Comparison of ENCODE assay signal across 8 cellular contexts in the genomic region with DNA sequence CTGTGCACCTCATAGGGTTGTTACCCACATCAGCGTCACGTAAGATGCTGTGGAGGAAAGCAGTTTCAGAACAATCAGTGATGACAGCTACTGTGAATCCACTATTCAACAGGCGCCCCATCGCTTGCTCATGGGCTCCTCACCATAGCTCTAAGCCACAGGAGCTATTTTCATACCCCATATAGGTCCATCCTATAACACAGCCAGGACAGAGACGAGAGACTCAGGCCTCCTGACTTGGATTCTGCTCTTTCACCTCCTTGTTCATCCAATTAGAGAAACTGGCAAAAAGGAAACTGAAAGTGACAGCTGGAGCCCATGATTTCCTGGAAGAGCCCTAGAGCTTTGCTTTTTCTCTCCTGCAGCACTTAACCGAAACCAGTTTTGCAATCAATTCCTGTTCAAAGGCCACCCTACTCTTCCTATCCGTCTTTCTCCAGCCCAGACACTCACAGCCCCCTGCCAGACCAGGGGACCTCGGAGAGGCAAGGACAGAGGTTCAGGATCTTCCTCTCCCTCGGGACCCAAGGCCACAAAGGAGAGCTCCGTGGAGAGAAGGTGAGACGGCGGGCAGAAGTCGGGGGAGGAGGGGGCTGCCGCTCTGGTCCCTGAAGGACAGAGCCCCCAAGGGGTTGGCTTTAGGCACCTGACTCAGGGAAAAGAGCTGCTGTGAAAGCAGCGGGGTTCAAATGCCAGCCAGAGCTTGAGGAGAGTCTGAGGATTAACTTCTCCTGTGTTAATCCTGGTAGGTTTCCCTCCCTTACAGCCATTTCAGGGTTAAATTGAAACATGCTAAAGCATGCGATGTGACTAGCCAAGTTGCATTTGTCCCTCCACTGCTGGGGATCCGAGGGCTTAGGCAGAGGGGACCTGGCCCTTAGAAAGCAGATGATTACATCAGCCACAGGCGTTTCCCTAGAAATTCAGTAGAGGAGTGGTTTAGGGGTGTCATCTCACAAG. TPM values are rescaled to one million over a fixed set of nuclear protein-coding genes. Genes with fewer than 3 reads are reported as not detected.
A peak's percentile ranks its signal among the peaks of the same experiment; 100 is the strongest.
DNase-seq lines count a peak whose midpoint lies in the region; ATAC-seq and TF ChIP-seq lines count a peak whose summit lies in the region.

Gene APOL6, plus strand, starts transcription at position 381 of the 960 bp plus-strand sequence. CDS start 7,980 bp downstream, outside the sequence.

- CTCF ChIA-PET in CD4-positive, alpha-beta memory T cell (lab: Charles Lee; ENCODE audit: partially characterized antibody) = interaction anchor here (0.7 to 1.9 kb wide), 8 partner anchors 9 to 68 kb away, joined by 3 to 13 read pairs (median 7); no protein-coding TSS in a partner anchor

- H3K27me3 Mint-ChIP-seq in CD4-positive, alpha-beta memory T cell = no peaks in the 10 kb centered on the region
- H3K27me3 Mint-ChIP-seq in endodermal cell (ENCODE audit: insufficient read depth) = peaks cover 4% of the 10 kb centered on the region

- peak; percentile 78 to 83 (median 80) for DNase-seq in CD4-positive, alpha-beta memory T cell
- DNase-seq in NCI-H460 (ENCODE audit: extremely low read depth, low read depth) (peak; percentile 55), endodermal cell (no peak)
- DNase-seq in activated CD8-positive, alpha-beta memory T cell treated with anti-CD3 and anti-CD28 coated beads for 24 hours = peak; percentile 87
- peak; percentile 57 for DNase-seq in stimulated activated naive CD8-positive, alpha-beta T cell treated with anti-CD3 and anti-CD28 coated beads, Interleukin-15, Interleukin-2, amounts not matched to agents 100 U/mL and 50 U/mL, for 24 hours

- H3K9me3 ChIP-seq in CD4-positive, alpha-beta memory T cell (ENCODE audit: control insufficient read depth in 1 of 2, low read length in 2 of 2) = no peaks in the 10 kb centered on the region
- H3K9me3 ChIP-seq in endodermal cell (ENCODE audit: control insufficient read depth, low read length) (peaks cover 5% of the 10 kb centered on the region), mucosa of rectum (ENCODE audit: control insufficient read depth in 2 of 2, low read length in 2 of 2) (no peaks in the 10 kb centered on the region)

- no peak for TF ChIP-seq CTCF in endodermal cell (conservative IDR thresholded peaks at IDR 0.05)

- no peaks in the 10 kb centered on the region for H3K27me3 ChIP-seq in CD4-positive, alpha-beta memory T cell (ENCODE audit: insufficient read depth, low read length)
- no peaks in the 10 kb centered on the region for H3K27me3 ChIP-seq in endodermal cell (ENCODE audit: control insufficient read depth, insufficient read depth, low read length, poor library complexity, severe bottlenecking)
- H3K27me3 ChIP-seq in mucosa of rectum (ENCODE audit: control insufficient read depth in 2 of 2, insufficient read depth in 2 of 2, low read length in 2 of 2) = no peaks in the 10 kb centered on the region

- peak within 1 kb of the TSS; percentile 100 for H3K4me3 Mint-ChIP-seq in CD4-positive, alpha-beta memory T cell
- H3K4me3 Mint-ChIP-seq in endodermal cell = no peak within 1 kb of the TSS

- peak within 1 kb of the TSS; percentile 96 for H3K27ac ChIP-seq in CD4-positive, alpha-beta memory T cell (ENCODE audit: low read depth, low read length)
- H3K27ac ChIP-seq in endodermal cell (ENCODE audit: low read depth, low read length) = no peak within 1 kb of the TSS
- peak within 1 kb of the TSS; percentile 88 to 96 for H3K27ac ChIP-seq in mucosa of rectum (ENCODE audit: low read depth in 2 of 2, low read length in 2 of 2)

- H3K4me3 ChIP-seq in CD4-positive, alpha-beta memory T cell (ENCODE audit: low read length in 2 of 2) = peak within 1 kb of the TSS; percentile 90
- H3K4me3 ChIP-seq in endodermal cell (ENCODE audit: low read length) = no peak within 1 kb of the TSS
- peak within 1 kb of the TSS; percentile 89 to 98 for H3K4me3 ChIP-seq in mucosa of rectum (ENCODE audit: low read length in 2 of 2)

- peaks cover 0 to 5% (median 0%) of the 10 kb centered on the region in 8 donors for H3K9me3 Mint-ChIP-seq in CD4-positive, alpha-beta memory T cell
- H3K9me3 Mint-ChIP-seq in endodermal cell = peaks cover 7% of the 10 kb centered on the region

- H3K4me1 Mint-ChIP-seq in CD4-positive, alpha-beta memory T cell = peaks cover 14 to 65% (median 35%) of the 10 kb centered on the region in 4 donors
- H3K4me1 Mint-ChIP-seq in endodermal cell = peaks cover 4% of the 10 kb centered on the region

- no peak within 1 kb of the TSS for H3K9ac ChIP-seq in endodermal cell (ENCODE audit: extremely low read depth, low read length, poor library complexity, severe bottlenecking)
- H3K9ac ChIP-seq in mucosa of rectum (ENCODE audit: low read depth in 1 of 2, low read length in 2 of 2) = peak within 1 kb of the TSS; percentile 91 to 99

- WGBS in endodermal cell (ENCODE audit: insufficient coverage in 1 of 2, insufficient read length in 1 of 2), 2 experiments = 72 to 76% methylated on average over 12 to 18 of the region's 18 CpGs

- peak within 1 kb of the TSS; percentile 99 to 100 (median 99) for H3K27ac Mint-ChIP-seq in CD4-positive, alpha-beta memory T cell
- peak within 1 kb of the TSS; percentile 50 for H3K27ac Mint-ChIP-seq in endodermal cell

- peaks cover 33% of the 10 kb centered on the region for H3K4me1 ChIP-seq in CD4-positive, alpha-beta memory T cell (ENCODE audit: insufficient read depth, low read length)
- H3K4me1 ChIP-seq in endodermal cell (ENCODE audit: control insufficient read depth, insufficient read depth, low read length) (no peaks in the 10 kb centered on the region), mucosa of rectum (ENCODE audit: control insufficient read depth in 2 of 2, insufficient read depth in 2 of 2, low read length in 2 of 2) (peaks cover 14% of the 10 kb centered on the region in 2 donors)

- peaks cover 22 to 30% of the 10 kb centered on the region in 2 donors for H3K36me3 Mint-ChIP-seq in CD4-positive, alpha-beta memory T cell
- no peaks in the 10 kb centered on the region for H3K36me3 Mint-ChIP-seq in endodermal cell (ENCODE audit: low read depth)

- ATAC-seq in GM21529 (IDR thresholded peaks at IDR 0.05; ENCODE audit: unreplicated experiment) = peak; percentile 49
- ATAC-seq in stimulated activated naive CD8-positive, alpha-beta T cell treated with anti-CD3 and anti-CD28 coated beads, Interleukin-15, Interleukin-2, amounts not matched to agents 100 U/mL and 50 U/mL, for 24 hours = peak; percentile 84
- no peak for ATAC-seq in HG03045 (IDR thresholded peaks at IDR 0.05; ENCODE audit: unreplicated experiment)

- no peaks in the 10 kb centered on the region for H3K36me3 ChIP-seq in CD4-positive, alpha-beta memory T cell (ENCODE audit: insufficient read depth, low read length)
- H3K36me3 ChIP-seq in endodermal cell (ENCODE audit: control insufficient read depth, insufficient read depth, low read length) = no peaks in the 10 kb centered on the region
- H3K36me3 ChIP-seq in mucosa of rectum (ENCODE audit: control insufficient read depth in 2 of 2, insufficient read depth in 2 of 2, low read length in 2 of 2) = peaks cover 0 to 3% of the 10 kb centered on the region in 2 donors

- intact Hi-C loops in CD4-positive, alpha-beta memory T cell (cut with micrococcal nuclease) = loop anchor here (1.0 to 5.0 kb wide), 2 partner anchors 12 to 54 kb away; no protein-coding TSS in a partner anchor

- POLR2A ChIA-PET in CD4-positive, alpha-beta memory T cell (lab: Charles Lee; ENCODE audit: partially characterized antibody) = interaction anchor here (0.7 to 6.6 kb wide), 15 partner anchors 9 to 833 kb away, joined by 3 to 214 read pairs (median 5); partner anchors contain the start of genes APOL3, TOM1 and TXN2

RNA-seq across cellular contexts. Expression of gene APOL6, which starts in this region (rescaled TPM):
- total RNA-seq in CD4-positive, alpha-beta memory T cell = 10 to 100 TPM; 50.6 to 52.0 TPM
- 10 to 100 TPM in 1 of 2 donors, 1 to 10 TPM in 1; 8.5 to 24.1 TPM for polyA plus RNA-seq in CD4-positive, alpha-beta memory T cell
- total RNA-seq in NCI-H460 (2014; rRNA removed; shearing (Covaris generic)) = 4.0 and 5.1 TPM in 2 replicates
- 2.5 and 3.4 TPM in 2 replicates for polyA plus RNA-seq in NCI-H460 (2014; cell fraction: nucleus; rRNA removed)
- total RNA-seq in endodermal cell = not detected
- not detected for polyA plus RNA-seq in endodermal cell (2013, experiment 1 of 2)
- polyA plus RNA-seq in endodermal cell (2013, experiment 2 of 2) = not detected
